Comparison of ENCODE assay signal across 7 cellular contexts in the genomic region with DNA sequence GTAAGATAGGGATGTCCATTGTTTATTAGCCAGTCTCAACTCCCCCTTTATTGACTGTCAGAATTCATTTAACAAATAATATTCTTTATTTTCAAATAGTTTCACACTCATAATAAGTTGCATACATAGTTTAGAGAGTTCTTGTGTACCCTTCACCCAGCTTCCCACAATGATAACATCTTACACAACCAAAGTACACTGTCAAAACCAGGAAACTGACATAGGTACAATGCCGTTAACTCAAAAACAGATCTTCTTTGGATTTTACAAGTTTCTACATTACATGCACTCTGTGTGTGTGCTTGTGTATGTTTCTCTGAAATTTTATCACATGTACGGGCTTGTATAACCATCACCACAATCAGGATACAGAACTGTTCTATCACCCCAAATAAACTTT.
"Had no signal": no experiment of that assay in that cellular context is flagged by ENCODE, and none has a peak within 500 bp of the region (broad histone marks: within the 10 kb centered on the region; RNA-seq: fewer than 3 reads in every experiment).

No MANE protein-coding gene starts in this region.

- DNase-seq: IMR-90, KBM-7, KG1 had no signal

- H3K9ac ChIP-seq: KMS-11 had no signal

- ATAC-seq: HepG2 had no signal

- FAIRE-seq: HepG2, HTR-8/SVneo had no signal

- H3K27ac ChIP-seq: HL-60, KMS-11 had no signal

- H3K4me2 ChIP-seq: KMS-11 had no signal
